Comparison of ENCODE assay signal across 7 cellular contexts in genomic region chr12:109804820-109805761, GRCh38.
DNase-seq lines count a peak whose midpoint lies in the region; ATAC-seq and TF ChIP-seq lines count a peak whose summit lies in the region.

No MANE protein-coding gene starts in this region.

- TF ChIP-seq CTCF in GM12865 (IDR thresholded peaks at IDR 0.05; ENCODE audit: insufficient read depth, low read depth, low read length, missing control alignments) (peak; percentile 97), NB4 (IDR thresholded peaks at IDR 0.05; ENCODE audit: low read depth, low read length) (peak; percentile 99)

- DNase-seq in GM12865 (ENCODE audit: low read depth), result peak; percentile 56
- DNase-seq in NB4 (ENCODE audit: low read depth), result peak; percentile 79
- peak; percentile 41 for DNase-seq in activated CD4-positive, CD25-positive, alpha-beta regulatory T cell treated with anti-CD3 and anti-CD28 coated beads, Interleukin-2, amount 50 U/mL, for 16 hours (ENCODE audit: low read depth, low spot score)
- DNase-seq in central memory CD4-positive, alpha-beta T cell, result peak; percentile 56
- peak; percentile 3 for DNase-seq in kidney glomerular epithelial cell (lab: John Stamatoyannopoulos, UW)
- DNase-seq in stimulated activated CD4-positive, alpha-beta T cell treated with anti-CD3 and anti-CD28 coated beads, Interleukin-2, amount 100 ng/mL, for 4 hours (ENCODE audit: low read depth), result peak; percentile 51

- TF ChIP-seq POLR2A in NB4 (IDR thresholded peaks at IDR 0.05; ENCODE audit: extremely low read depth, insufficient read length), result no peak

- no peak for ATAC-seq in HG02840 (IDR thresholded peaks at IDR 0.05; ENCODE audit: low FRiP score, unreplicated experiment)

- H3K4me3 ChIP-seq in GM12865 (ENCODE audit: low read depth, low read length), result no peak overlapping the region
- H3K4me3 ChIP-seq in NB4 (ENCODE audit: low read depth, low read length), result no peak overlapping the region

Comparison
In these comparisons a context has a peak if more than half of its experiments do, and no peak if none do; other contexts are left out.
1. DNase-seq: peak in every context shown above with its lines; median percentile 79 in NB4; 56 in GM12865; 56 in central memory CD4-positive, alpha-beta T cell; 51 in stimulated activated CD4-positive, alpha-beta T cell treated with anti-CD3 and anti-CD28 coated beads, Interleukin-2, amount 100 ng/mL, for 4 hours; 41 in activated CD4-positive, CD25-positive, alpha-beta regulatory T cell treated with anti-CD3 and anti-CD28 coated beads, Interleukin-2, amount 50 U/mL, for 16 hours; 3 in kidney glomerular epithelial cell.